27 cellular contexts compared by ENCODE assay signal in the genomic region with DNA sequence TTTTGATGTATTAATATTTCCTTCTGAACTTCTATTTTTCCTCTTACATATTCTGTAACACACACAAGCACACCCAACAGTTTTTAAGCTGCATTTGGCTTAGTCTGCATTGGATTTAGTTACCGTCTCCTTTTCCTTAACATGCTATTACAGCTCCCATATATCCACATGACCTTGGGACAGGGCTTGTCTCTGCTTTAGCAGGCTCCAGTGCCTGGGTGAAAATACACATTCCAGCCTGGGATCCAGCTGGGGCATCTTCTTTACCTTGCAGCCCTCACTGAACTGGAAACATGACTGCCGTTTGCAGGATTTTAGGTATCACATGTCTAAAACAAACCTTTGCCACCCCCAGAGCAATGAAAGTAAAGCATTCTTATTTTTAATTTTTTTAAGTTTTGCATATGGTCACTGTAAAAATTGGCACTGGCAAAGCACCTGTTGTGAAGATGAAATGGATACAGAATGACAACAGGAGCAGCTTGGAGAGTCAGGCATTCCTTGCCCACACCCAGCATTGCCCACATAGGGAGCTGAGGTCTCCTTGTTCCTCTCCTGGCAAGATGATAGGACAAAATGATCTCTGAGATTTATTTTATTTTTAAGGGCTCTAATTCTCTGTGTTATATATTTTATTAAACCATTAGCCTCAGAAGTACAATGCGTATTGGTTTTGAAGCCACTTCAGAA. TPM values are rescaled to one million over a fixed set of nuclear protein-coding genes. Genes with fewer than 3 reads are reported as not detected.
DNase-seq lines count a peak whose midpoint lies in the region; ATAC-seq, FAIRE-seq and TF ChIP-seq lines count a peak whose summit lies in the region.
"Had no signal": no experiment of that assay in that cellular context is flagged by ENCODE, and none has a peak within 500 bp of the region (broad histone marks: within the 10 kb centered on the region; RNA-seq: fewer than 3 reads in every experiment).

No MANE protein-coding gene starts in this region.

- no peak for TF ChIP-seq POLR2A in GM12891 (IDR thresholded peaks at IDR 0.05; ENCODE audit: low read depth, low read length)

- in situ Hi-C loops in G401 (cut with HindIII; ENCODE audit: low sequenced_read_pairs): loop anchor here (10.0 kb wide), 1 partner anchor 496 kb away; no protein-coding TSS in a partner anchor

- intact Hi-C loops in natural killer cell (cut with micrococcal nuclease): loop anchor here (10.0 kb wide), 1 partner anchor 1266 kb away; no protein-coding TSS in a partner anchor

- TF ChIP-seq CTCF in brain (conservative IDR thresholded peaks at IDR 0.05): no peak
- TF ChIP-seq CTCF in neural crest cell (conservative IDR thresholded peaks at IDR 0.05): no peak
- TF ChIP-seq CTCF in natural killer cell (IDR thresholded peaks at IDR 0.05): no peak

- peaks cover 49% of the 10 kb centered on the region for H3K27me3 Mint-ChIP-seq in brain
- peaks cover 91% of the 10 kb centered on the region for H3K27me3 Mint-ChIP-seq in neural crest cell (ENCODE audit: low read depth)
- H3K27me3 Mint-ChIP-seq in natural killer cell (ENCODE audit: low read depth in 2 of 2): peaks cover 43 to 47% of the 10 kb centered on the region in 2 donors
- H3K27me3 Mint-ChIP-seq: activated T-helper 17 cell treated with anti-CD3 and anti-CD28 coated beads, Interleukin-2, amount 50 U/mL, for 72 hours had no signal

- ATAC-seq in natural killer cell (no peak), HG03439 (IDR thresholded peaks at IDR 0.05; ENCODE audit: unreplicated experiment) (no peak)
- ATAC-seq: A549; activated T-helper 17 cell treated with anti-CD3 and anti-CD28 coated beads, Interleukin-2, amount 50 U/mL, for 72 hours; body of pancreas; effector memory CD8-positive, alpha-beta T cell; esophagus mucosa; gastroesophageal sphincter had no signal

- H3K27ac Mint-ChIP-seq in brain: peak overlapping the region in 4 of 5 experiments; percentile 19 to 80 (median 54)
- no peak overlapping the region for H3K27ac Mint-ChIP-seq in neural crest cell (ENCODE audit: unreplicated experiment)
- no peak overlapping the region for H3K27ac Mint-ChIP-seq in natural killer cell
- H3K27ac Mint-ChIP-seq: activated CD4-positive, alpha-beta T cell treated with anti-CD3 and anti-CD28 coated beads, Interleukin-2, amount 10 ng/mL, durations not matched to agents 7 days and 5 days; activated T-helper 17 cell treated with anti-CD3 and anti-CD28 coated beads, Interleukin-2, amount 50 U/mL, for 72 hours; effector memory CD8-positive, alpha-beta T cell; IgD-negative memory B cell; T-helper 2 cell treated with Interferon-gamma antibody and Interleukin-4, amounts not matched to agents 5 μg/mL and 100 μg/mL, for 36 hours had no signal

- DNase-seq in NCI-H526 (lab: John Stamatoyannopoulos, UW) (peak; percentile 8 to 36), NCI-H526 treated with DMSO at 0.1 percent for 48 hours (lab: John Stamatoyannopoulos, UW) (no peak), G401 (ENCODE audit: low spot score) (peak; percentile 64), neural crest cell (ENCODE audit: low read depth, low spot score) (no peak), natural killer cell (no peak), GM12891 (ENCODE audit: insufficient read length, low spot score) (no peak)
- DNase-seq: activated CD4-positive, alpha-beta T cell treated with anti-CD3 and anti-CD28 coated beads, Interleukin-2, amount 10 ng/mL, durations not matched to agents 7 days and 5 days; effector memory CD8-positive, alpha-beta T cell; EL; H7; NCI-H1694; sigmoid colon; stimulated activated CD8-positive, alpha-beta memory T cell treated with anti-CD3 and anti-CD28 coated beads, Interleukin-4, amount 100 ng/mL, for 48 hours; WERI-Rb-1 had no signal

- FAIRE-seq in GM12891 (lab: Jason Lieb, UNC): no peak
- FAIRE-seq: A549, colon, keratinocyte had no signal

- H3K9me3 Mint-ChIP-seq in brain: peaks cover 6 to 22% (median 13%) of the 10 kb centered on the region in 5 experiments
- no peaks in the 10 kb centered on the region for H3K9me3 Mint-ChIP-seq in neural crest cell
- no peaks in the 10 kb centered on the region for H3K9me3 Mint-ChIP-seq in natural killer cell
- H3K9me3 Mint-ChIP-seq: activated CD4-positive, alpha-beta T cell treated with anti-CD3 and anti-CD28 coated beads, Interleukin-2, amount 10 ng/mL, durations not matched to agents 7 days and 5 days; activated T-helper 17 cell treated with anti-CD3 and anti-CD28 coated beads, Interleukin-2, amount 50 U/mL, for 72 hours; effector memory CD8-positive, alpha-beta T cell; T-helper 2 cell treated with Interferon-gamma antibody and Interleukin-4, amounts not matched to agents 5 μg/mL and 100 μg/mL, for 36 hours had no signal

- H3K36me3 Mint-ChIP-seq in brain (peaks cover 13% of the 10 kb centered on the region), neural crest cell (ENCODE audit: low read depth) (no peaks in the 10 kb centered on the region), natural killer cell (no peaks in the 10 kb centered on the region)
- H3K36me3 Mint-ChIP-seq: IgD-negative memory B cell had no signal

- H3K4me1 Mint-ChIP-seq in brain: peaks cover 36% of the 10 kb centered on the region
- peaks cover 34% of the 10 kb centered on the region for H3K4me1 Mint-ChIP-seq in neural crest cell
- peaks cover 0 to 25% of the 10 kb centered on the region in 2 donors for H3K4me1 Mint-ChIP-seq in natural killer cell

- H3K4me3 Mint-ChIP-seq in brain (peak overlapping the region; percentile 55 to 77 (median 71)), neural crest cell (peak overlapping the region; percentile 69), natural killer cell (no peak overlapping the region)
- H3K4me3 Mint-ChIP-seq: activated CD4-positive, alpha-beta T cell treated with anti-CD3 and anti-CD28 coated beads, Interleukin-2, amount 10 ng/mL, durations not matched to agents 7 days and 5 days; activated T-helper 17 cell treated with anti-CD3 and anti-CD28 coated beads, Interleukin-2, amount 50 U/mL, for 72 hours; effector memory CD8-positive, alpha-beta T cell; T-helper 2 cell treated with Interferon-gamma antibody and Interleukin-4, amounts not matched to agents 5 μg/mL and 100 μg/mL, for 36 hours had no signal

TF ChIP-seq in GM12891, 5 proteins besides CTCF, POLR2A, EP300 and RAD21:
- TF ChIP-seq TAF1 (IDR thresholded peaks at IDR 0.05; ENCODE audit: low read depth, low read length) (no peak), POU2F2 (IDR thresholded peaks at IDR 0.05; ENCODE audit: low read depth, low read length) (no peak), POLR2AphosphoS5 (IDR thresholded peaks at IDR 0.05; ENCODE audit: low read depth, low read length) (no peak)

RNA-seq across cellular contexts. Expression of a gene that starts 4.0 kb away (rescaled TPM):
- not detected in 2 replicates for total RNA-seq in G401 (2014; rRNA removed; shearing (Covaris generic))
- 46.7 TPM for polyA plus RNA-seq in brain (ENCODE audit: insufficient read depth, low read depth, low replicate concordance)
- total RNA-seq in neural crest cell: 11.9 and 13.3 TPM in 2 replicates
- total RNA-seq in natural killer cell: 1 to 10 TPM; 2.6 to 3.2 (median 2.8) TPM
- polyA plus RNA-seq in GM12891 (2012; ENCODE audit: low read depth, missing spikeins): 1.4 TPM
- total RNA-seq: lung microvascular endothelial cell, OCI-LY7 had no signal

Comparison
In these comparisons a context has a peak if more than half of its experiments do, and no peak if none do; other contexts are left out.
1. DNase-seq: peak in NCI-H526 (2 of 2) and G401 (single experiment); none in NCI-H526 treated with DMSO at 0.1 percent for 48 hours (single experiment), neural crest cell (single experiment), natural killer cell (single experiment) and GM12891 (single experiment).
2. H3K27ac Mint-ChIP-seq: peak in brain (4 of 5); none in neural crest cell (single experiment) and natural killer cell (0 of 2).